1 cellular context compared by ENCODE assay signal in genomic region chr10:59176241-59177030, GRCh38.
TF ChIP-seq lines count a peak whose summit lies in the region.

PHYHIPL (plus strand) TSS chr10:59176643; CDS start chr10:59176854, 211 bp downstream.

TF ChIP-seq in HEK293, 187 proteins besides CTCF, POLR2A, EP300 and RAD21 (continued from another document):
- TF ChIP-seq, protein P1, sequence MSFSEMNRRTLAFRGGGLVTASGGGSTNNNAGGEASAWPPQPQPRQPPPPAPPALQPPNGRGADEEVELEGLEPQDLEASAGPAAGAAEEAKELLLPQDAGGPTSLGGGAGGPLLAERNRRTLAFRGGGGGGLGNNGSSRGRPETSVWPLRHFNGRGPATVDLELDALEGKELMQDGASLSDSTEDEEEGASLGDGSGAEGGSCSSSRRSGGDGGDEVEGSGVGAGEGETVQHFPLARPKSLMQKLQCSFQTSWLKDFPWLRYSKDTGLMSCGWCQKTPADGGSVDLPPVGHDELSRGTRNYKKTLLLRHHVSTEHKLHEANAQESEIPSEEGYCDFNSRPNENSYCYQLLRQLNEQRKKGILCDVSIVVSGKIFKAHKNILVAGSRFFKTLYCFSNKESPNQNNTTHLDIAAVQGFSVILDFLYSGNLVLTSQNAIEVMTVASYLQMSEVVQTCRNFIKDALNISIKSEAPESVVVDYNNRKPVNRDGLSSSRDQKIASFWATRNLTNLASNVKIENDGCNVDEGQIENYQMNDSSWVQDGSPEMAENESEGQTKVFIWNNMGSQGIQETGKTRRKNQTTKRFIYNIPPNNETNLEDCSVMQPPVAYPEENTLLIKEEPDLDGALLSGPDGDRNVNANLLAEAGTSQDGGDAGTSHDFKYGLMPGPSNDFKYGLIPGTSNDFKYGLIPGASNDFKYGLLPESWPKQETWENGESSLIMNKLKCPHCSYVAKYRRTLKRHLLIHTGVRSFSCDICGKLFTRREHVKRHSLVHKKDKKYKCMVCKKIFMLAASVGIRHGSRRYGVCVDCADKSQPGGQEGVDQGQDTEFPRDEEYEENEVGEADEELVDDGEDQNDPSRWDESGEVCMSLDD (tag by site-specific recombination; IDR thresholded peaks at IDR 0.05) = peak; percentile 20; the same call in 1 of the 2 replicates
- TF ChIP-seq GLIS2 (tag by site-specific recombination; IDR thresholded peaks at IDR 0.05) = no peak
- peak; percentile 39; the same call in 1 of the 2 replicates for TF ChIP-seq SP3 (tag by site-specific recombination; IDR thresholded peaks at IDR 0.05)
- TF ChIP-seq TCF7L2 (IDR thresholded peaks at IDR 0.05; ENCODE audit: borderline replicate concordance, low read depth, low read length) = no peak
- peak; percentile 72; the same call in 1 of the 2 replicates for TF ChIP-seq ZFP37 (tag by site-specific recombination; IDR thresholded peaks at IDR 0.05)
- TF ChIP-seq KLF9 (tag by site-specific recombination; IDR thresholded peaks at IDR 0.05; ENCODE audit: low read depth) = peak; percentile 71
- TF ChIP-seq ZNF175 (tag by site-specific recombination; IDR thresholded peaks at IDR 0.05) = no peak
- no peak for TF ChIP-seq KLF17 (tag by site-specific recombination; IDR thresholded peaks at IDR 0.05)
- no peak for TF ChIP-seq ZSCAN23 (tag by site-specific recombination; IDR thresholded peaks at IDR 0.05)
- no peak for TF ChIP-seq ZNF19 (tag by site-specific recombination; IDR thresholded peaks at IDR 0.05; ENCODE audit: low read depth)
- no peak for TF ChIP-seq GLI4 (tag by site-specific recombination; IDR thresholded peaks at IDR 0.05)
- peak; percentile 47; the same call in 1 of the 2 replicates for TF ChIP-seq ZNF777 (tag by site-specific recombination; IDR thresholded peaks at IDR 0.05; ENCODE audit: borderline replicate concordance)
- TF ChIP-seq ZNF202 (tag by site-specific recombination; IDR thresholded peaks at IDR 0.05; ENCODE audit: borderline replicate concordance) = no peak
